1 cellular context compared by ENCODE assay signal in the genomic region with DNA sequence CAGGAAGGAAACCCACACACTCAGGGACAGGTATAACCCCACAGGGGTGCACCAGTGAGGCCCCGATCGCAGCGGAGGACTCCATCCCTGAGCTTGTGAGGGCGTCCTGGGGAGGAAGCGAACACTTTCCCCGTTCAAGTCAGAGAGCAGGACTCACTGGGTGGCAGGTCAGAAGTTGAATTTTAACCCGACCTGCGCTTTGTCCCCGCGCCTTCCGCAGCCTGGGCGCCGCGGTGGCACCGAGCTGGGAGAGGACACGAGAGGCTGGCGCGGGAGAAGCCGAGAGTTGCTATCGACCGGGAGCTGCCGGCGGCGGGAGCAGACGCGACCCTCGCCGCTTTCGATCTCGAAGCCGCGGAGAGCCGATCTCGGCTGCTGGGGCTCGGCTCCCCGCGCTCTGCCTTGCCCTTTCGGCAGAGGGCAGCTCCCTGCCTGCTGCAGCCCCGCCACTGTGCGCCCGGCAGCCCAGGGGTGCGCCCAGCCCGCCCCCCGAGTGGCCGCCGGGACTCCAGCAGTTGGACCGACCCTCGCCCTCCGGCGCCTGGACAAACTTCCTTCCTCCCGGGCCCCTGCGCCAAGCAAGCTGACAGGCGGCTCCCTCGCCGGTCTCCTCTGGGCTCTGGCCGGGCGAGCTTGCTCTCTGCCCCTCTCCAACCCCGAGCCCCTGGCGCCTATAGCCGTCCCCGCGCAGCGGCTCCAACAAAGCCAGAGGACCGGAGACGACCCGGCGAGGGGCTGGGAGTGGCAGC.
TF ChIP-seq lines count a peak whose summit lies in the region.

No MANE protein-coding gene starts in this region.

TF ChIP-seq in HepG2, 621 proteins besides CTCF, POLR2A, EP300 and RAD21 (continued from another document):
- TF ChIP-seq NR3C1 (CRISPR knock-in tag; IDR thresholded peaks at IDR 0.05) (no peak), ZNF335 (CRISPR knock-in tag; IDR thresholded peaks at IDR 0.05) (0 out of 2 replicates have a peak, but pooled peaks have one; percentile 67), XBP1 (CRISPR knock-in tag; IDR thresholded peaks at IDR 0.05) (no peak), PRMT3 (CRISPR knock-in tag; IDR thresholded peaks at IDR 0.05; ENCODE audit: borderline replicate concordance, low read depth) (peak; percentile 69; the same call in 1 of the 2 replicates), ZNF33B (CRISPR knock-in tag; IDR thresholded peaks at IDR 0.05) (no peak), ESRRA (CRISPR knock-in tag; IDR thresholded peaks at IDR 0.05; ENCODE audit: low read depth) (peak; percentile 55; the same call in 1 of the 2 replicates), ZNF775 (CRISPR knock-in tag; IDR thresholded peaks at IDR 0.05; ENCODE audit: borderline replicate concordance) (no peak), ZNF839 (CRISPR knock-in tag; IDR thresholded peaks at IDR 0.05; ENCODE audit: borderline replicate concordance) (no peak), DNMT3B (CRISPR knock-in tag; conservative IDR thresholded peaks at IDR 0.05) (no peak), CCAR2 (optimal IDR thresholded peaks at IDR 0.05; ENCODE audit: low read depth, low read length) (no peak), ZNF547 (CRISPR knock-in tag; IDR thresholded peaks at IDR 0.05) (no peak; the same call in none of the 2 replicates), ARNTL (CRISPR knock-in tag; IDR thresholded peaks at IDR 0.05) (0 out of 2 replicates have a peak, but pooled peaks have one; percentile 18), HCFC1 (IDR thresholded peaks at IDR 0.05; ENCODE audit: low read depth, low read length) (no peak), ZNF557 (CRISPR knock-in tag; IDR thresholded peaks at IDR 0.05) (peak; percentile 73), RBAK (CRISPR knock-in tag; IDR thresholded peaks at IDR 0.05) (no peak), ZNF441 (CRISPR knock-in tag; IDR thresholded peaks at IDR 0.05; ENCODE audit: borderline replicate concordance) (peak; percentile 57; the same call in 1 of the 2 replicates), ZNF644 (CRISPR knock-in tag; IDR thresholded peaks at IDR 0.05; ENCODE audit: low read depth) (no peak), KMT2A (CRISPR knock-in tag; IDR thresholded peaks at IDR 0.05) (peak; percentile 99), MIER2 (CRISPR knock-in tag; IDR thresholded peaks at IDR 0.05) (no peak; the same call in 1 of the 2 replicates), PPARG (CRISPR knock-in tag; conservative IDR thresholded peaks at IDR 0.05) (peak; percentile 83), KDM5A (IDR thresholded peaks at IDR 0.05; ENCODE audit: borderline replicate concordance, low read length) (peak; percentile 49; the same call in 1 of the 2 replicates), ZNF263 (CRISPR knock-in tag; IDR thresholded peaks at IDR 0.05) (peak; percentile 71), PLRG1 (conservative IDR thresholded peaks at IDR 0.05) (no peak), ONECUT2 (CRISPR knock-in tag; IDR thresholded peaks at IDR 0.05) (peak; percentile 83), CREB1 (IDR thresholded peaks at IDR 0.05) (no peak), CREB1 (CRISPR knock-in tag; IDR thresholded peaks at IDR 0.05) (no peak), ADNP (CRISPR knock-in tag; IDR thresholded peaks at IDR 0.05) (no peak), KDM4B (CRISPR knock-in tag; IDR thresholded peaks at IDR 0.05) (peak; percentile 87), TCF7 (IDR thresholded peaks at IDR 0.05; ENCODE audit: low read depth) (no peak)
- TF ChIP-seq, protein P1, sequence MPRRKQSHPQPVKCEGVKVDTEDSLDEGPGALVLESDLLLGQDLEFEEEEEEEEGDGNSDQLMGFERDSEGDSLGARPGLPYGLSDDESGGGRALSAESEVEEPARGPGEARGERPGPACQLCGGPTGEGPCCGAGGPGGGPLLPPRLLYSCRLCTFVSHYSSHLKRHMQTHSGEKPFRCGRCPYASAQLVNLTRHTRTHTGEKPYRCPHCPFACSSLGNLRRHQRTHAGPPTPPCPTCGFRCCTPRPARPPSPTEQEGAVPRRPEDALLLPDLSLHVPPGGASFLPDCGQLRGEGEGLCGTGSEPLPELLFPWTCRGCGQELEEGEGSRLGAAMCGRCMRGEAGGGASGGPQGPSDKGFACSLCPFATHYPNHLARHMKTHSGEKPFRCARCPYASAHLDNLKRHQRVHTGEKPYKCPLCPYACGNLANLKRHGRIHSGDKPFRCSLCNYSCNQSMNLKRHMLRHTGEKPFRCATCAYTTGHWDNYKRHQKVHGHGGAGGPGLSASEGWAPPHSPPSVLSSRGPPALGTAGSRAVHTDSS (CRISPR knock-in tag; conservative IDR thresholded peaks at IDR 0.05): no peak
- TF ChIP-seq, protein P2, sequence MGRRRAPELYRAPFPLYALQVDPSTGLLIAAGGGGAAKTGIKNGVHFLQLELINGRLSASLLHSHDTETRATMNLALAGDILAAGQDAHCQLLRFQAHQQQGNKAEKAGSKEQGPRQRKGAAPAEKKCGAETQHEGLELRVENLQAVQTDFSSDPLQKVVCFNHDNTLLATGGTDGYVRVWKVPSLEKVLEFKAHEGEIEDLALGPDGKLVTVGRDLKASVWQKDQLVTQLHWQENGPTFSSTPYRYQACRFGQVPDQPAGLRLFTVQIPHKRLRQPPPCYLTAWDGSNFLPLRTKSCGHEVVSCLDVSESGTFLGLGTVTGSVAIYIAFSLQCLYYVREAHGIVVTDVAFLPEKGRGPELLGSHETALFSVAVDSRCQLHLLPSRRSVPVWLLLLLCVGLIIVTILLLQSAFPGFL (CRISPR knock-in tag; IDR thresholded peaks at IDR 0.05): no peak
- TF ChIP-seq, protein P3, sequence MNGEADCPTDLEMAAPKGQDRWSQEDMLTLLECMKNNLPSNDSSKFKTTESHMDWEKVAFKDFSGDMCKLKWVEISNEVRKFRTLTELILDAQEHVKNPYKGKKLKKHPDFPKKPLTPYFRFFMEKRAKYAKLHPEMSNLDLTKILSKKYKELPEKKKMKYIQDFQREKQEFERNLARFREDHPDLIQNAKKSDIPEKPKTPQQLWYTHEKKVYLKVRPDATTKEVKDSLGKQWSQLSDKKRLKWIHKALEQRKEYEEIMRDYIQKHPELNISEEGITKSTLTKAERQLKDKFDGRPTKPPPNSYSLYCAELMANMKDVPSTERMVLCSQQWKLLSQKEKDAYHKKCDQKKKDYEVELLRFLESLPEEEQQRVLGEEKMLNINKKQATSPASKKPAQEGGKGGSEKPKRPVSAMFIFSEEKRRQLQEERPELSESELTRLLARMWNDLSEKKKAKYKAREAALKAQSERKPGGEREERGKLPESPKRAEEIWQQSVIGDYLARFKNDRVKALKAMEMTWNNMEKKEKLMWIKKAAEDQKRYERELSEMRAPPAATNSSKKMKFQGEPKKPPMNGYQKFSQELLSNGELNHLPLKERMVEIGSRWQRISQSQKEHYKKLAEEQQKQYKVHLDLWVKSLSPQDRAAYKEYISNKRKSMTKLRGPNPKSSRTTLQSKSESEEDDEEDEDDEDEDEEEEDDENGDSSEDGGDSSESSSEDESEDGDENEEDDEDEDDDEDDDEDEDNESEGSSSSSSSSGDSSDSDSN (CRISPR knock-in tag; IDR thresholded peaks at IDR 0.05): peak; percentile 99
- TF ChIP-seq, protein P4, sequence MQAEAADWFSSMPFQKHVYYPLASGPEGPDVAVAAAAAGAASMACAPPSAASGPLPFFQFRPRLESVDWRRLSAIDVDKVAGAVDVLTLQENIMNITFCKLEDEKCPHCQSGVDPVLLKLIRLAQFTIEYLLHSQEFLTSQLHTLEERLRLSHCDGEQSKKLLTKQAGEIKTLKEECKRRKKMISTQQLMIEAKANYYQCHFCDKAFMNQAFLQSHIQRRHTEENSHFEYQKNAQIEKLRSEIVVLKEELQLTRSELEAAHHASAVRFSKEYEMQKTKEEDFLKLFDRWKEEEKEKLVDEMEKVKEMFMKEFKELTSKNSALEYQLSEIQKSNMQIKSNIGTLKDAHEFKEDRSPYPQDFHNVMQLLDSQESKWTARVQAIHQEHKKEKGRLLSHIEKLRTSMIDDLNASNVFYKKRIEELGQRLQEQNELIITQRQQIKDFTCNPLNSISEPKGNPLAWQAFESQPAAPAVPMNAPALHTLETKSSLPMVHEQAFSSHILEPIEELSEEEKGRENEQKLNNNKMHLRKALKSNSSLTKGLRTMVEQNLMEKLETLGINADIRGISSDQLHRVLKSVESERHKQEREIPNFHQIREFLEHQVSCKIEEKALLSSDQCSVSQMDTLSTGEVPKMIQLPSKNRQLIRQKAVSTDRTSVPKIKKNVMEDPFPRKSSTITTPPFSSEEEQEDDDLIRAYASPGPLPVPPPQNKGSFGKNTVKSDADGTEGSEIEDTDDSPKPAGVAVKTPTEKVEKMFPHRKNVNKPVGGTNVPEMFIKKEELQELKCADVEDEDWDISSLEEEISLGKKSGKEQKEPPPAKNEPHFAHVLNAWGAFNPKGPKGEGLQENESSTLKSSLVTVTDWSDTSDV (CRISPR knock-in tag; IDR thresholded peaks at IDR 0.05): no peak
- TF ChIP-seq, protein P5, sequence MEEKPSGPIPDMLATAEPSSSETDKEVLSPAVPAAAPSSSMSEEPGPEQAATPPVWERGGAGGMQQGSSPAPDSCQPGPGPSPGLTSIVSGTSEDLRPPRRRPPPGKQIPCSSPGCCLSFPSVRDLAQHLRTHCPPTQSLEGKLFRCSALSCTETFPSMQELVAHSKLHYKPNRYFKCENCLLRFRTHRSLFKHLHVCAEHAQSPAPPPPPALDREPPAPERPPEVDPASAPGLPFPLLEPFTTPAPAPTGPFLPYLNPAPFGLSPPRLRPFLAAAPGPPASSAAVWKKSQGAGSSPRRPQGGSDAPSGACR (CRISPR knock-in tag; IDR thresholded peaks at IDR 0.05): peak; percentile 86
- TF ChIP-seq, protein P6, sequence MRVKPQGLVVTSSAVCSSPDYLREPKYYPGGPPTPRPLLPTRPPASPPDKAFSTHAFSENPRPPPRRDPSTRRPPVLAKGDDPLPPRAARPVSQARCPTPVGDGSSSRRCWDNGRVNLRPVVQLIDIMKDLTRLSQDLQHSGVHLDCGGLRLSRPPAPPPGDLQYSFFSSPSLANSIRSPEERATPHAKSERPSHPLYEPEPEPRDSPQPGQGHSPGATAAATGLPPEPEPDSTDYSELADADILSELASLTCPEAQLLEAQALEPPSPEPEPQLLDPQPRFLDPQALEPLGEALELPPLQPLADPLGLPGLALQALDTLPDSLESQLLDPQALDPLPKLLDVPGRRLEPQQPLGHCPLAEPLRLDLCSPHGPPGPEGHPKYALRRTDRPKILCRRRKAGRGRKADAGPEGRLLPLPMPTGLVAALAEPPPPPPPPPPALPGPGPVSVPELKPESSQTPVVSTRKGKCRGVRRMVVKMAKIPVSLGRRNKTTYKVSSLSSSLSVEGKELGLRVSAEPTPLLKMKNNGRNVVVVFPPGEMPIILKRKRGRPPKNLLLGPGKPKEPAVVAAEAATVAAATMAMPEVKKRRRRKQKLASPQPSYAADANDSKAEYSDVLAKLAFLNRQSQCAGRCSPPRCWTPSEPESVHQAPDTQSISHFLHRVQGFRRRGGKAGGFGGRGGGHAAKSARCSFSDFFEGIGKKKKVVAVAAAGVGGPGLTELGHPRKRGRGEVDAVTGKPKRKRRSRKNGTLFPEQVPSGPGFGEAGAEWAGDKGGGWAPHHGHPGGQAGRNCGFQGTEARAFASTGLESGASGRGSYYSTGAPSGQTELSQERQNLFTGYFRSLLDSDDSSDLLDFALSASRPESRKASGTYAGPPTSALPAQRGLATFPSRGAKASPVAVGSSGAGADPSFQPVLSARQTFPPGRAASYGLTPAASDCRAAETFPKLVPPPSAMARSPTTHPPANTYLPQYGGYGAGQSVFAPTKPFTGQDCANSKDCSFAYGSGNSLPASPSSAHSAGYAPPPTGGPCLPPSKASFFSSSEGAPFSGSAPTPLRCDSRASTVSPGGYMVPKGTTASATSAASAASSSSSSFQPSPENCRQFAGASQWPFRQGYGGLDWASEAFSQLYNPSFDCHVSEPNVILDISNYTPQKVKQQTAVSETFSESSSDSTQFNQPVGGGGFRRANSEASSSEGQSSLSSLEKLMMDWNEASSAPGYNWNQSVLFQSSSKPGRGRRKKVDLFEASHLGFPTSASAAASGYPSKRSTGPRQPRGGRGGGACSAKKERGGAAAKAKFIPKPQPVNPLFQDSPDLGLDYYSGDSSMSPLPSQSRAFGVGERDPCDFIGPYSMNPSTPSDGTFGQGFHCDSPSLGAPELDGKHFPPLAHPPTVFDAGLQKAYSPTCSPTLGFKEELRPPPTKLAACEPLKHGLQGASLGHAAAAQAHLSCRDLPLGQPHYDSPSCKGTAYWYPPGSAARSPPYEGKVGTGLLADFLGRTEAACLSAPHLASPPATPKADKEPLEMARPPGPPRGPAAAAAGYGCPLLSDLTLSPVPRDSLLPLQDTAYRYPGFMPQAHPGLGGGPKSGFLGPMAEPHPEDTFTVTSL (CRISPR knock-in tag; IDR thresholded peaks at IDR 0.05; ENCODE audit: borderline replicate concordance): peak; percentile 54; the same call in 1 of the 2 replicates
